ENCODE assay signal across 18 cellular contexts in the genomic region with DNA sequence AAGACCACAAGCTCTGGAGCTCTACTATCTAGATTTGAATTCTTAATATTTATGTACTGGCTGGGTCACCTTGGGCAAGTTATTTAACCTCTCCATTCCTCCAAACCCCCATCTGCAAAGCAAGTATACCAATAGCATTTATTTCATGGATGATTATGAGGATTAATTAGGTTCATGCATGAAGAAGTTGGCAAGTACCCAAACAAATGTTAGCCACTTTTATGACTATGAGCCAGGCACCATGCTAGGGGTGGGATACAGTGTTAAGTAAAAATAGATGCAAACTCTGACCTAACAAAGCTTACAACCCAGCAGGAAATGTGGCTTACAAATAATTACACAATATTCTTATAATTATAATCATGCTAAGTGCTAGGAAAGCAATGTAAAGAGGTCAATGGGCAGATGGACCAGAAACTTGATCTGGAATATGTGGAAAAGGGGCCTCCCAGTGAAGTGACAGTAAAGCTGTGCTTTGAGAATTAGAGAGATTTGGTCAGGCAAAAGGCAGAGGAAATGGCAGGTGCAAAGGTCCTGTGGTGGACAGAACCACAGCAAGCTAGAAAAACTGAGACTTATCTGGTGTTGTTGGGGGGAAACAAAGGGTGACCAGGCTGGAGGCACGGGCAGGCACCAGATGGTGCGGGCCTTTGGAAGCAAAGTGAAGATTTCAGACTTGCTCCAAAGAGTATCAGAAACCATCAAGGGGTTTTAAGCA.
"Had no signal": no experiment of that assay in that cellular context is flagged by ENCODE, and none has a peak within 500 bp of the region (broad histone marks: within the 10 kb centered on the region; RNA-seq: fewer than 3 reads in every experiment).

No MANE protein-coding gene starts in this region.

- H3K27ac ChIP-seq: gastroesophageal sphincter, heart left ventricle, left ventricle myocardium inferior, tibial artery, WERI-Rb-1 had no signal

- H3K36me3 ChIP-seq: gastroesophageal sphincter, heart left ventricle, left ventricle myocardium inferior, tibial artery, WERI-Rb-1 had no signal

- H3K27me3 ChIP-seq: gastroesophageal sphincter, heart left ventricle, tibial artery had no signal

- H3K4me3 ChIP-seq: gastroesophageal sphincter, heart left ventricle, left ventricle myocardium inferior, tibial artery had no signal

- DNase-seq: activated CD4-positive, alpha-beta T cell treated with anti-CD3 and anti-CD28 coated beads, Interleukin-2, amount 50 U/mL, for 4 hours; activated T-cell treated with anti-CD3 and anti-CD28 coated beads for 4 hours; effector CD8-positive, alpha-beta T cell; heart left ventricle; left ventricle myocardium inferior; mammary epithelial cell; midbrain; nephron progenitor cell; occipital lobe; posterior cingulate gyrus; retina; stimulated activated CD4-positive, alpha-beta T cell treated with anti-CD3 and anti-CD28 coated beads, Interleukin-12 subunit alpha, Interleukin-12 subunit beta, amount 100 ng/mL, for 4 hours; stimulated activated CD4-positive, alpha-beta T cell treated with anti-CD3 and anti-CD28 coated beads, Interleukin-1b, Interleukin-23, amount 100 ng/mL, for 48 hours; stimulated activated CD8-positive, alpha-beta memory T cell treated with anti-CD3 and anti-CD28 coated beads, Interleukin-4, amount 100 ng/mL, for 48 hours; stimulated activated naive CD4-positive, alpha-beta T cell; tibial artery; WERI-Rb-1 had no signal

- H3K4me1 ChIP-seq: gastroesophageal sphincter, tibial artery had no signal

- H3K9me3 ChIP-seq: gastroesophageal sphincter, heart left ventricle, left ventricle myocardium inferior, tibial artery had no signal
